ENCODE assay signal across 9 cellular contexts in the genomic region with DNA sequence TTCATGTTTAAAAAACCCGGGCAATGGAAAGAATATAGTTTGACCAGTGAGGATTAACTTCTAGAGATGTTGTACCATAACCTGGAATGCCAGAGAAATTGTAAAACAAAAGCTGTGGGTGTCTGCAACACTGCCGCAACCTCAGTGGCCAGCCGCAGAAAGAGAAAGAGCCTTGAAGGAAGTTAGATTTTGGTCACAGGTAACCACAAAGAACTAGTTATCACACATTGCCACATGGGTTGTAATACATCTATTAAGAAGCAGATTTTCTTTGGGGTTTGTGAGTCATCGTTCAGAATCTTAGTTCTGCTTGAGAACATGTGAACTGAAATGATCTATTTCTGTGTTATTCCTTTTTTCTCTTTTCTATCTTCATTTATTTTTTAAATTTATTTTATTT.
DNase-seq lines count a peak whose midpoint lies in the region; ATAC-seq and TF ChIP-seq lines count a peak whose summit lies in the region.
"Had no signal": no experiment of that assay in that cellular context is flagged by ENCODE, and none has a peak within 500 bp of the region (broad histone marks: within the 10 kb centered on the region; RNA-seq: fewer than 3 reads in every experiment).

No MANE protein-coding gene starts in this region.

- no peaks in the 10 kb centered on the region for H3K9me3 Mint-ChIP-seq in Calu3 (ENCODE audit: low read depth, unreplicated experiment)

- no peak overlapping the region for H3K27ac Mint-ChIP-seq in Calu3 (ENCODE audit: unreplicated experiment)
- H3K27ac Mint-ChIP-seq: brain had no signal

- no peaks in the 10 kb centered on the region for H3K27me3 ChIP-seq in adipocyte (replicated peaks; ENCODE audit: control insufficient read depth, insufficient read depth, low read length)
- peaks cover 0 to 3% (median 0%) of the 10 kb centered on the region in 45 donors for H3K27me3 ChIP-seq in dorsolateral prefrontal cortex

- no peak overlapping the region for H3K27ac ChIP-seq in dorsolateral prefrontal cortex

- DNase-seq in Calu3, result peak; percentile 43
- DNase-seq in GM20000 (ENCODE audit: low spot score), result peak; percentile 38
- peak; percentile 58 for DNase-seq in HT1080 (ENCODE audit: low read depth)
- peak; percentile 53 for DNase-seq in adipocyte (ENCODE audit: low read depth)
- peak; percentile 61 for DNase-seq in stimulated activated naive CD8-positive, alpha-beta T cell treated with anti-CD3 and anti-CD28 coated beads, Interleukin-15, Interleukin-2, amounts not matched to agents 100 U/mL and 50 U/mL, for 24 hours
- no peak for DNase-seq in NCI-H1694 (lab: John Stamatoyannopoulos, UW)
- no peak for DNase-seq in retina
- no peak for DNase-seq in dorsolateral prefrontal cortex

- H3K36me3 ChIP-seq in adipocyte (ENCODE audit: control insufficient read depth, insufficient read depth, low read length, severe bottlenecking), result no peaks in the 10 kb centered on the region

- ATAC-seq in stimulated activated naive CD8-positive, alpha-beta T cell treated with anti-CD3 and anti-CD28 coated beads, Interleukin-15, Interleukin-2, amounts not matched to agents 100 U/mL and 50 U/mL, for 24 hours, result peak; percentile 79

- H3K27me3 Mint-ChIP-seq in Calu3 (ENCODE audit: unreplicated experiment), result peaks cover 32% of the 10 kb centered on the region

- peaks cover 21% of the 10 kb centered on the region for H3K4me1 ChIP-seq in adipocyte (ENCODE audit: control insufficient read depth, insufficient read depth, low read length)

- peaks cover 34% of the 10 kb centered on the region for H3K4me1 Mint-ChIP-seq in Calu3 (ENCODE audit: low read depth, unreplicated experiment)
- H3K4me1 Mint-ChIP-seq: brain had no signal

- CTCF ChIA-PET in Calu3 (lab: Charles Lee), result no interaction called here

- intact Hi-C loops in Calu3 (cut with micrococcal nuclease; ENCODE audit: unreplicated experiment), result no loop called here
- intact Hi-C loops in dorsolateral prefrontal cortex (cut with DNase I), result no loop called here

- H3K36me3 Mint-ChIP-seq in Calu3 (ENCODE audit: insufficient read depth, unreplicated experiment), result no peaks in the 10 kb centered on the region
- H3K36me3 Mint-ChIP-seq: brain had no signal

- BruUV-seq in Calu3 (replicated peaks; lab: Mats Ljungman, UMichigan), result no TSS peak

- H3K4me3 ChIP-seq in adipocyte (ENCODE audit: low read length) (no peak overlapping the region), dorsolateral prefrontal cortex (no peak overlapping the region)

- no peak overlapping the region for H3K4me3 Mint-ChIP-seq in Calu3 (ENCODE audit: low read depth, unreplicated experiment)
- H3K4me3 Mint-ChIP-seq: brain had no signal

- TF ChIP-seq CTCF in Calu3 (IDR thresholded peaks at IDR 0.05; ENCODE audit: unreplicated experiment), result no peak
- no peak for TF ChIP-seq CTCF in GM20000 (IDR thresholded peaks at IDR 0.05; ENCODE audit: extremely low read depth, missing control alignments)
- TF ChIP-seq CTCF in dorsolateral prefrontal cortex (IDR thresholded peaks at IDR 0.05 in 54 of 56, conservative IDR thresholded peaks at IDR 0.05 in 2 of 56; ENCODE audit: low read depth in 1 of 56, partially characterized antibody in 56 of 56), result no peak

- no peak overlapping the region for H3K9ac ChIP-seq in adipocyte (ENCODE audit: low read length)

- H3K9me3 ChIP-seq in adipocyte (ENCODE audit: control insufficient read depth, low read length), result peaks cover 6% of the 10 kb centered on the region

Comparison
In these comparisons a context has a peak if more than half of its experiments do, and no peak if none do; other contexts are left out.
1. DNase-seq: peak in Calu3 (single experiment), GM20000 (single experiment), HT1080 (single experiment), adipocyte (single experiment) and stimulated activated naive CD8-positive, alpha-beta T cell treated with anti-CD3 and anti-CD28 coated beads, Interleukin-15, Interleukin-2, amounts not matched to agents 100 U/mL and 50 U/mL, for 24 hours (single experiment); none in NCI-H1694 (single experiment), retina (single experiment) and dorsolateral prefrontal cortex (0 of 10).